27 cellular contexts compared by ENCODE assay signal in the genomic region with DNA sequence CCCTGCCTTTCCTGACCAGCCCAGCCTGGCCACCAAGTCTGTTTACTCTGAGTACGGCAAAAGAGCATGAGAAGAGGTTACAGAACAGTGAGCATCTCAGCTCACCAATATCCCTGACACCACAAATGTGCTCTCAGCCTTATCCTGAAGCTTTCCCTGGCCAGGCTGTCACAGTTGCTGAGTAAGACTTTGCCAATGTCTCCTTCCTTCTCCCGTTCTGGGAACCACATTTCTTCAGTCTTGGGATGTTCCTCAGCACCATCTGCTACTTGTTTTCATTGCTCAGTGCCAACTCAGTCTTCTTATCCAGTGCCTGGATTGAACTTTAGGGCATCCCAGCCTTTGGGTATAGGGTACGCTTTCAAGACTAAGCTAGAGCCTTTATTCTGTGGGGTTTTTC.
"Had no signal": no experiment of that assay in that cellular context is flagged by ENCODE, and none has a peak within 500 bp of the region (broad histone marks: within the 10 kb centered on the region; RNA-seq: fewer than 3 reads in every experiment).

No MANE protein-coding gene starts in this region.

- H3K4me1 ChIP-seq: foreskin keratinocyte, vagina had no signal

- H3K27ac ChIP-seq: cardiac muscle cell, foreskin keratinocyte, left lung, SK-N-MC, testis, upper lobe of left lung, vagina had no signal

- H3K27ac Mint-ChIP-seq: activated CD8-positive, alpha-beta memory T cell treated with anti-CD3 and anti-CD28 coated beads, Interleukin-2, amount 10 ng/mL, durations not matched to agents 7 days and 5 days; activated CD8-positive, alpha-beta T cell treated with anti-CD3 and anti-CD28 coated beads, Interleukin-2, amount 10 ng/mL, durations not matched to agents 7 days and 5 days; activated naive CD8-positive, alpha-beta T cell; activated T-cell treated with anti-CD3 and anti-CD28 coated beads, Interleukin-2, amount 50 U/mL, for 72 hours; nephron; T-helper 1 cell treated with Interleukin-12 subunit alpha and Interleukin-12 subunit beta and Interleukin-4 antibody, amounts not matched to agents 30 μg/mL and 1 μg/mL, for 36 hours; WTC11 had no signal

- H3K9me3 ChIP-seq: heart right ventricle, left lung, testis, upper lobe of left lung, vagina had no signal

- H3K27me3 Mint-ChIP-seq: activated CD8-positive, alpha-beta memory T cell treated with anti-CD3 and anti-CD28 coated beads, Interleukin-2, amount 10 ng/mL, durations not matched to agents 7 days and 5 days; activated naive CD8-positive, alpha-beta T cell had no signal

- DNase-seq: activated CD4-positive, alpha-beta T cell treated with anti-CD3 and anti-CD28 coated beads for 1 hour; activated CD4-positive, alpha-beta T cell treated with anti-CD3 and anti-CD28 coated beads, Interleukin-2, amount 50 U/mL, for 1 hour; activated CD8-positive, alpha-beta memory T cell treated with anti-CD3 and anti-CD28 coated beads, Interleukin-2, amount 10 ng/mL, durations not matched to agents 7 days and 5 days; activated CD8-positive, alpha-beta T cell treated with anti-CD3 and anti-CD28 coated beads, Interleukin-2, amount 10 ng/mL, durations not matched to agents 7 days and 5 days; activated effector memory CD4-positive, alpha-beta T cell treated with Interleukin-2 at 50 U/mL for 16 hours; activated naive CD4-positive, alpha-beta T cell treated with Interleukin-2 at 50 U/mL for 16 hours; activated T-cell treated with anti-CD3 and anti-CD28 coated beads, Interleukin-2, amount 50 U/mL, for 72 hours; cortex of kidney; foreskin keratinocyte; heart right ventricle; kidney glomerular epithelial cell; left lung; small intestine; stimulated activated CD4-positive, alpha-beta T cell treated with anti-CD3 and anti-CD28 coated beads, Interleukin-1b, Interleukin-23, amount 100 ng/mL, for 48 hours; stimulated activated naive CD4-positive, alpha-beta T cell treated with Interleukin-2 at 50 U/mL for 16 hours; SW 1271; T1000; upper lobe of left lung had no signal

- H3K27me3 ChIP-seq: cardiac muscle cell, foreskin keratinocyte, heart right ventricle, left lung, testis, upper lobe of left lung, vagina had no signal

- H3K4me3 ChIP-seq: cardiac muscle cell, heart right ventricle, left lung, SK-N-MC, testis, upper lobe of left lung, vagina had no signal

- H3K4me1 Mint-ChIP-seq: nephron had no signal

- H3K36me3 Mint-ChIP-seq: activated CD8-positive, alpha-beta memory T cell treated with anti-CD3 and anti-CD28 coated beads, Interleukin-2, amount 10 ng/mL, durations not matched to agents 7 days and 5 days; WTC11 had no signal

- H3K36me3 ChIP-seq: cardiac muscle cell had no signal

- H3K9me3 Mint-ChIP-seq: activated T-cell treated with anti-CD3 and anti-CD28 coated beads, Interleukin-2, amount 50 U/mL, for 72 hours; nephron; T-helper 1 cell treated with Interleukin-12 subunit alpha and Interleukin-12 subunit beta and Interleukin-4 antibody, amounts not matched to agents 30 μg/mL and 1 μg/mL, for 36 hours; WTC11 had no signal

- H3K4me3 Mint-ChIP-seq: activated CD8-positive, alpha-beta memory T cell treated with anti-CD3 and anti-CD28 coated beads, Interleukin-2, amount 10 ng/mL, durations not matched to agents 7 days and 5 days; activated CD8-positive, alpha-beta T cell treated with anti-CD3 and anti-CD28 coated beads, Interleukin-2, amount 10 ng/mL, durations not matched to agents 7 days and 5 days; activated naive CD8-positive, alpha-beta T cell; activated T-cell treated with anti-CD3 and anti-CD28 coated beads, Interleukin-2, amount 50 U/mL, for 72 hours; nephron; T-helper 1 cell treated with Interleukin-12 subunit alpha and Interleukin-12 subunit beta and Interleukin-4 antibody, amounts not matched to agents 30 μg/mL and 1 μg/mL, for 36 hours; WTC11 had no signal

- ATAC-seq: activated CD8-positive, alpha-beta memory T cell treated with anti-CD3 and anti-CD28 coated beads, Interleukin-2, amount 10 ng/mL, durations not matched to agents 7 days and 5 days; activated CD8-positive, alpha-beta T cell treated with anti-CD3 and anti-CD28 coated beads, Interleukin-2, amount 10 ng/mL, durations not matched to agents 7 days and 5 days; activated T-cell treated with anti-CD3 and anti-CD28 coated beads, Interleukin-2, amount 50 U/mL, for 72 hours; esophagus mucosa; foreskin keratinocyte; left lung; WTC11 had no signal
